ENCODE assay signal across 1 cellular context in the genomic region with DNA sequence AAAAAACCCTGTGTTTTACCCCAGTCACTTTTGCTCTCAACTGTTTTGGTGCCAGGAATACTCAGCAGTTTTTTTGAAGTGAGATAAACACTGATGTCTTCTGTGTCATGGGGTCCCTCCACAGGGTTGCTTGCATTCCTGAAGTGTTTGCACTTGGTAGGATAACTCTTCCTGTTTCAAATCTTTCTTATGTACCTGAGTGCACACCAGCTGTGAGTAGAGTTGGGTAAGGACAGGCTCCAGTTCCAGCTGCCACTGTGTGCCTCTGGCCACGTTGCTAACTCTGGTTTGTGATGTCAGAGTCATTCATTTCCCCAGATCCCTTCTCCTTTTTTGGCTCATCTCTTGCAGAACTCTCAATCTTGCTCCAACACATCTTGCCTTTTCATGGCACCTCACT.
TF ChIP-seq lines count a peak whose summit lies in the region.

No MANE protein-coding gene starts in this region.

TF ChIP-seq in H1, 55 proteins besides CTCF, POLR2A, EP300 and RAD21:
- TF ChIP-seq YY1 (IDR thresholded peaks at IDR 0.05; ENCODE audit: low read depth, low read length) (no peak), TEAD4 (IDR thresholded peaks at IDR 0.05; ENCODE audit: low read depth, low read length) (peak; percentile 68)
- TF ChIP-seq, protein P1, sequence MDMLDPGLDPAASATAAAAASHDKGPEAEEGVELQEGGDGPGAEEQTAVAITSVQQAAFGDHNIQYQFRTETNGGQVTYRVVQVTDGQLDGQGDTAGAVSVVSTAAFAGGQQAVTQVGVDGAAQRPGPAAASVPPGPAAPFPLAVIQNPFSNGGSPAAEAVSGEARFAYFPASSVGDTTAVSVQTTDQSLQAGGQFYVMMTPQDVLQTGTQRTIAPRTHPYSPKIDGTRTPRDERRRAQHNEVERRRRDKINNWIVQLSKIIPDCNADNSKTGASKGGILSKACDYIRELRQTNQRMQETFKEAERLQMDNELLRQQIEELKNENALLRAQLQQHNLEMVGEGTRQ (IDR thresholded peaks at IDR 0.05; ENCODE audit: low read length) = no peak
TF ChIP-seq in H1: peak in this region for 1.
